10 cellular contexts compared by ENCODE assay signal in genomic region chr6:108650781-108651180, GRCh38.
DNase-seq lines count a peak whose midpoint lies in the region; ATAC-seq and TF ChIP-seq lines count a peak whose summit lies in the region.
"Had no signal": no experiment of that assay in that cellular context is flagged by ENCODE, and none has a peak within 500 bp of the region (broad histone marks: within the 10 kb centered on the region; RNA-seq: fewer than 3 reads in every experiment).

No MANE protein-coding gene starts in this region.

- no peaks in the 10 kb centered on the region for H3K9me3 Mint-ChIP-seq in memory B cell

- DNase-seq in left ventricle myocardium inferior, result no peak
- DNase-seq in left cardiac atrium, result no peak
- DNase-seq in astrocyte of the cerebellum (ENCODE audit: low read depth), result peak; percentile 47
- DNase-seq in memory B cell (ENCODE audit: low spot score in 2 of 2), result no peak
- DNase-seq in vagina (ENCODE audit: extremely low spot score in 2 of 2), result no peak
- DNase-seq in midbrain (lab: John Stamatoyannopoulos, UW), result no peak
- no peak for DNase-seq in GM20000 (ENCODE audit: low spot score)
- DNase-seq: activated T-cell treated with anti-CD3 and anti-CD28 coated beads for 4 hours had no signal

- no peak for TF ChIP-seq CTCF in left ventricle myocardium inferior (IDR thresholded peaks at IDR 0.05; ENCODE audit: borderline replicate concordance)
- TF ChIP-seq CTCF in astrocyte of the cerebellum (IDR thresholded peaks at IDR 0.05; ENCODE audit: low read depth, low read length, missing control alignments), result no peak
- no peak for TF ChIP-seq CTCF in vagina (IDR thresholded peaks at IDR 0.05)
- no peak for TF ChIP-seq CTCF in GM20000 (IDR thresholded peaks at IDR 0.05; ENCODE audit: extremely low read depth, missing control alignments)

- no peaks in the 10 kb centered on the region for H3K36me3 ChIP-seq in left ventricle myocardium inferior
- H3K36me3 ChIP-seq in vagina, result peaks cover 0 to 6% of the 10 kb centered on the region in 2 donors

- H3K27me3 ChIP-seq in left ventricle myocardium inferior (ENCODE audit: low read depth), result no peaks in the 10 kb centered on the region
- no peaks in the 10 kb centered on the region for H3K27me3 ChIP-seq in vagina

- no peak overlapping the region for H3K27ac Mint-ChIP-seq in memory B cell
- H3K27ac Mint-ChIP-seq: B cell had no signal

- H3K27me3 Mint-ChIP-seq in memory B cell, result no peaks in the 10 kb centered on the region
- H3K27me3 Mint-ChIP-seq: B cell had no signal

- H3K9me3 ChIP-seq in left ventricle myocardium inferior (replicated peaks), result no peaks in the 10 kb centered on the region
- H3K9me3 ChIP-seq in vagina, result no peaks in the 10 kb centered on the region

- H3K4me1 Mint-ChIP-seq in memory B cell, result peaks cover 42% of the 10 kb centered on the region

- TF ChIP-seq POLR2A in vagina (IDR thresholded peaks at IDR 0.05), result no peak

- H3K4me3 ChIP-seq in left ventricle myocardium inferior, result no peak overlapping the region
- H3K4me3 ChIP-seq in astrocyte of the cerebellum (ENCODE audit: low read depth, low read length), result no peak overlapping the region
- no peak overlapping the region for H3K4me3 ChIP-seq in vagina

- H3K36me3 Mint-ChIP-seq in memory B cell, result peaks cover 8% of the 10 kb centered on the region

- intact Hi-C loops in left ventricle myocardium inferior (cut with micrococcal nuclease), result loop anchor here (10.0 kb wide), 1 partner anchor 86 kb away; the partner anchor contains the start of gene FOXO3
- intact Hi-C loops in left cardiac atrium (cut with DNase I), result loop anchor here (5.0 to 10.0 kb wide), 3 partner anchors 53 to 88 kb away; partner anchors contain the start of gene FOXO3 (in 2 of the 2)
- intact Hi-C loops in vagina (cut with DNase I), result loop anchor here (5.0 kb wide), 1 partner anchor 88 kb away; the partner anchor contains the start of gene FOXO3

- in situ Hi-C loops in astrocyte of the cerebellum (cut with HindIII; ENCODE audit: low sequenced_read_pairs), result no loop called here

- H3K4me1 ChIP-seq in left ventricle myocardium inferior (peaks cover 100% of the 10 kb centered on the region), vagina (peaks cover 94% of the 10 kb centered on the region)

- no peak overlapping the region for H3K4me3 Mint-ChIP-seq in memory B cell
- H3K4me3 Mint-ChIP-seq: B cell had no signal

- peak overlapping the region; percentile 94 for H3K27ac ChIP-seq in left ventricle myocardium inferior (replicated peaks)
- peak overlapping the region; percentile 79 for H3K27ac ChIP-seq in vagina

- ATAC-seq in left cardiac atrium (no peak), memory B cell (ENCODE audit: low read depth) (peak; percentile 35), GM21390 (IDR thresholded peaks at IDR 0.05; ENCODE audit: unreplicated experiment) (no peak)
